ENCODE assay signal across 9 cellular contexts in the genomic region with DNA sequence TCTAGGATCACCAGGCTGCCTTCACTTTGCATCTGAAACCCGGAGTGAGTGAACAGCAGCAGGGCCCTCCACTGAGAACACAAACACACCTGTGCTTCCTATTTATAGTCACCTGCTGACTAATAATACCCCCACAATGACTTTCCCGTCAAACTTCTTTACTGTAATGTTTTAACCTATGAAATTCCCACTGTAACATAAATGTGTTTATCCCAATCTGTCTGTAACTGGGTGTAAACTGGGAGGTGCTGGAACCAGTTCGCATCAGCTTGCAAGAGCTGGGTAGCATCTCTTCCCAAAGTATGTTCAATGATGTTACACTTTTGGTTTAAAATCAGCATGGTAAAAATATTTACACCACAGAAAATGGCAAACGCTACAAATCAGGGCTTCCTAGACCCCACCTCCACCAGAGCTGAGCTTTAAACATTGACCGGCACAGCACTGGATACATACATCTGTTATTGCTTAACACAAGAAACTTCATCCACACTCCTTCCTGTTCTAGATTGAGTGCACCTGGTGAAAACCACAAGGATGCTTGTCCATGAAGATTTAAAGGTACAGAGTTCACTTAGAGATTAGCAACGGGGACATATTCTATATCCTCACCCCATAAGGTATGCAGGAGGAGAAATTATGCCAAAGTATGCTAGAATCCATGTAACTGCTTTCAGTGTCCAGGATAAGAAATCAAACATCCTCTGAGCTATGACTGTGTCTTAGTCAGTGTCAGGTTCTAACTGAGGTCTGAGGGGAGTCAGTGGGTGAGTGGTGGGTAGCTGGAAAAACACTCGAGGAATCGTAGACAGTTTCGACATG.
DNase-seq lines count a peak whose midpoint lies in the region; ATAC-seq and TF ChIP-seq lines count a peak whose summit lies in the region.
"Had no signal": no experiment of that assay in that cellular context is flagged by ENCODE, and none has a peak within 500 bp of the region (broad histone marks: within the 10 kb centered on the region; RNA-seq: fewer than 3 reads in every experiment).

No MANE protein-coding gene starts in this region.

- peaks cover 13% of the 10 kb centered on the region for H3K36me3 Mint-ChIP-seq in WTC11
- H3K36me3 Mint-ChIP-seq in T-helper 2 cell treated with Interferon-gamma antibody and Interleukin-4, amounts not matched to agents 5 μg/mL and 100 μg/mL, for 36 hours (ENCODE audit: low read depth): peaks cover 1% of the 10 kb centered on the region

- no peaks in the 10 kb centered on the region for H3K9me3 ChIP-seq in MG63

- peaks cover 0 to 19% of the 10 kb centered on the region in 2 donors for H3K9me3 Mint-ChIP-seq in stimulated activated naive CD8-positive, alpha-beta T cell treated with anti-CD3 and anti-CD28 coated beads, Interleukin-15, amount 100 ng/mL, for 72 hours
- H3K9me3 Mint-ChIP-seq in WTC11: peaks cover 21% of the 10 kb centered on the region
- peaks cover 9% of the 10 kb centered on the region for H3K9me3 Mint-ChIP-seq in T-helper 2 cell treated with Interferon-gamma antibody and Interleukin-4, amounts not matched to agents 5 μg/mL and 100 μg/mL, for 36 hours

- TF ChIP-seq CTCF in WTC11 (IDR thresholded peaks at IDR 0.05): no peak

- H3K27ac Mint-ChIP-seq in stimulated activated naive CD8-positive, alpha-beta T cell treated with anti-CD3 and anti-CD28 coated beads, Interleukin-15, amount 100 ng/mL, for 72 hours: peak overlapping the region in 1 of 2 donors; percentile 61
- H3K27ac Mint-ChIP-seq in WTC11: no peak overlapping the region
- H3K27ac Mint-ChIP-seq in T-helper 2 cell treated with Interferon-gamma antibody and Interleukin-4, amounts not matched to agents 5 μg/mL and 100 μg/mL, for 36 hours: no peak overlapping the region

- no peak overlapping the region for H3K4me3 ChIP-seq in MG63

- H3K4me3 Mint-ChIP-seq in stimulated activated naive CD8-positive, alpha-beta T cell treated with anti-CD3 and anti-CD28 coated beads, Interleukin-15, amount 100 ng/mL, for 72 hours: no peak overlapping the region
- H3K4me3 Mint-ChIP-seq in WTC11: no peak overlapping the region
- H3K4me3 Mint-ChIP-seq in T-helper 2 cell treated with Interferon-gamma antibody and Interleukin-4, amounts not matched to agents 5 μg/mL and 100 μg/mL, for 36 hours: no peak overlapping the region

- H3K27me3 ChIP-seq in MG63: no peaks in the 10 kb centered on the region

- CTCF ChIA-PET in WTC11 (lab: Charles Lee): interaction anchor here (1.3 to 2.0 kb wide), 2 partner anchors 12 to 70 kb away, joined by 3 to 5 read pairs; no protein-coding TSS in a partner anchor

- ATAC-seq in stimulated activated naive CD8-positive, alpha-beta T cell treated with anti-CD3 and anti-CD28 coated beads, Interleukin-15, amount 100 ng/mL, for 72 hours: peak; percentile 45
- no peak for ATAC-seq in stimulated activated naive CD8-positive, alpha-beta T cell treated with anti-CD3 and anti-CD28 coated beads, Interleukin-15, Interleukin-2, amounts not matched to agents 100 U/mL and 50 U/mL, for 24 hours
- ATAC-seq in HG02973 (IDR thresholded peaks at IDR 0.05; ENCODE audit: unreplicated experiment) (peak; percentile 92), WTC11 (no peak; the same call in 1 of the 2 replicates)

- DNase-seq in stimulated activated naive CD8-positive, alpha-beta T cell treated with anti-CD3 and anti-CD28 coated beads, Interleukin-15, amount 100 ng/mL, for 72 hours: no peak
- DNase-seq in stimulated activated naive CD8-positive, alpha-beta T cell treated with anti-CD3 and anti-CD28 coated beads, Interleukin-15, Interleukin-2, amounts not matched to agents 100 U/mL and 50 U/mL, for 24 hours: no peak
- DNase-seq in NCI-H510A treated with DMSO at 0.1 percent for 48 hours (lab: John Stamatoyannopoulos, UW): peak; percentile 58
- no peak for DNase-seq in WTC11 (ENCODE audit: low spot score)
- DNase-seq in MG63: no peak
- no peak for DNase-seq in T-helper 2 cell treated with Interferon-gamma antibody and Interleukin-4, amounts not matched to agents 5 μg/mL and 100 μg/mL, for 36 hours (ENCODE audit: low spot score)
- DNase-seq in NCI-H2029 (lab: John Stamatoyannopoulos, UW): no peak
- DNase-seq: stimulated activated CD4-positive, alpha-beta T cell treated with anti-CD3 and anti-CD28 coated beads, Interleukin-15, amount 100 ng/mL, for 24 hours had no signal

- peaks cover 14% of the 10 kb centered on the region for H3K4me1 Mint-ChIP-seq in stimulated activated naive CD8-positive, alpha-beta T cell treated with anti-CD3 and anti-CD28 coated beads, Interleukin-15, amount 100 ng/mL, for 72 hours
- H3K4me1 Mint-ChIP-seq in WTC11: peaks cover 13% of the 10 kb centered on the region
- peaks cover 8% of the 10 kb centered on the region for H3K4me1 Mint-ChIP-seq in T-helper 2 cell treated with Interferon-gamma antibody and Interleukin-4, amounts not matched to agents 5 μg/mL and 100 μg/mL, for 36 hours (ENCODE audit: low read depth)

- no peaks in the 10 kb centered on the region for H3K27me3 Mint-ChIP-seq in stimulated activated naive CD8-positive, alpha-beta T cell treated with anti-CD3 and anti-CD28 coated beads, Interleukin-15, amount 100 ng/mL, for 72 hours
- no peaks in the 10 kb centered on the region; the same call in 1 of the 2 replicates for H3K27me3 Mint-ChIP-seq in WTC11 (ENCODE audit: low read depth)
- H3K27me3 Mint-ChIP-seq in T-helper 2 cell treated with Interferon-gamma antibody and Interleukin-4, amounts not matched to agents 5 μg/mL and 100 μg/mL, for 36 hours (ENCODE audit: low read depth): peaks cover 5% of the 10 kb centered on the region

- no peaks in the 10 kb centered on the region for H3K36me3 ChIP-seq in MG63

- POLR2A ChIA-PET in WTC11 (lab: Charles Lee): no interaction called here

TF ChIP-seq in WTC11, 78 proteins besides CTCF, POLR2A, EP300 and RAD21 (continues in another document):
- no peak for TF ChIP-seq CREB1 (CRISPR knock-in tag; IDR thresholded peaks at IDR 0.05)
- no peak for TF ChIP-seq FOXP4 (CRISPR knock-in tag; IDR thresholded peaks at IDR 0.05)
- TF ChIP-seq AFF4 (CRISPR knock-in tag; IDR thresholded peaks at IDR 0.05; ENCODE audit: borderline replicate concordance): no peak
- TF ChIP-seq, protein P1, sequence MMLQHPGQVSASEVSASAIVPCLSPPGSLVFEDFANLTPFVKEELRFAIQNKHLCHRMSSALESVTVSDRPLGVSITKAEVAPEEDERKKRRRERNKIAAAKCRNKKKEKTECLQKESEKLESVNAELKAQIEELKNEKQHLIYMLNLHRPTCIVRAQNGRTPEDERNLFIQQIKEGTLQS (CRISPR knock-in tag; conservative IDR thresholded peaks at IDR 0.05): no peak

Comparison
In these comparisons a context has a peak if more than half of its experiments do, and no peak if none do; other contexts are left out.
1. ATAC-seq: peak in stimulated activated naive CD8-positive, alpha-beta T cell treated with anti-CD3 and anti-CD28 coated beads, Interleukin-15, amount 100 ng/mL, for 72 hours (single experiment) and HG02973 (single experiment); none in stimulated activated naive CD8-positive, alpha-beta T cell treated with anti-CD3 and anti-CD28 coated beads, Interleukin-15, Interleukin-2, amounts not matched to agents 100 U/mL and 50 U/mL, for 24 hours (single experiment) and WTC11 (single experiment).